Comparison of ENCODE assay signal across 1 cellular context in the genomic region with DNA sequence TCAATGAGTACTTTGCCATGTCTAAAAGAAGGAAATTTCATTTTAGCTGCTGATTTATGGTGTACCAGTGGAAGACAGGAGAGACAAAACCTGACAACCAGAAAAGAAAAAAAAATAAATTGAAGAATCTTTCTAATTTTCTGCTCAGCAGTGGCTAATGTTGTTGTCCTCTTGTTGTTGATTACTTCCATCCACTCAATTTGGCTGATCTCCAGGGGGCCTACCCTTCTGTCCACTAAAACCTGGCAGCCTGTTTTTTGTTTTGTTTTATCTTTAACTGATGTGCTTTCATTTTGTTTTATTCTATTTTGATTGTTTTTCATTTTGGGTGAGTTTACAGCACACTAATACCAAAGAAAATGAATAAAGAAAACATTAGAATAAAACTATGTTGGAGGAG.
TF ChIP-seq lines count a peak whose summit lies in the region.

No MANE protein-coding gene starts in this region.

TF ChIP-seq in GM23338, 12 proteins besides CTCF, POLR2A, EP300 and RAD21 (continued from another document):
- TF ChIP-seq, protein P1, sequence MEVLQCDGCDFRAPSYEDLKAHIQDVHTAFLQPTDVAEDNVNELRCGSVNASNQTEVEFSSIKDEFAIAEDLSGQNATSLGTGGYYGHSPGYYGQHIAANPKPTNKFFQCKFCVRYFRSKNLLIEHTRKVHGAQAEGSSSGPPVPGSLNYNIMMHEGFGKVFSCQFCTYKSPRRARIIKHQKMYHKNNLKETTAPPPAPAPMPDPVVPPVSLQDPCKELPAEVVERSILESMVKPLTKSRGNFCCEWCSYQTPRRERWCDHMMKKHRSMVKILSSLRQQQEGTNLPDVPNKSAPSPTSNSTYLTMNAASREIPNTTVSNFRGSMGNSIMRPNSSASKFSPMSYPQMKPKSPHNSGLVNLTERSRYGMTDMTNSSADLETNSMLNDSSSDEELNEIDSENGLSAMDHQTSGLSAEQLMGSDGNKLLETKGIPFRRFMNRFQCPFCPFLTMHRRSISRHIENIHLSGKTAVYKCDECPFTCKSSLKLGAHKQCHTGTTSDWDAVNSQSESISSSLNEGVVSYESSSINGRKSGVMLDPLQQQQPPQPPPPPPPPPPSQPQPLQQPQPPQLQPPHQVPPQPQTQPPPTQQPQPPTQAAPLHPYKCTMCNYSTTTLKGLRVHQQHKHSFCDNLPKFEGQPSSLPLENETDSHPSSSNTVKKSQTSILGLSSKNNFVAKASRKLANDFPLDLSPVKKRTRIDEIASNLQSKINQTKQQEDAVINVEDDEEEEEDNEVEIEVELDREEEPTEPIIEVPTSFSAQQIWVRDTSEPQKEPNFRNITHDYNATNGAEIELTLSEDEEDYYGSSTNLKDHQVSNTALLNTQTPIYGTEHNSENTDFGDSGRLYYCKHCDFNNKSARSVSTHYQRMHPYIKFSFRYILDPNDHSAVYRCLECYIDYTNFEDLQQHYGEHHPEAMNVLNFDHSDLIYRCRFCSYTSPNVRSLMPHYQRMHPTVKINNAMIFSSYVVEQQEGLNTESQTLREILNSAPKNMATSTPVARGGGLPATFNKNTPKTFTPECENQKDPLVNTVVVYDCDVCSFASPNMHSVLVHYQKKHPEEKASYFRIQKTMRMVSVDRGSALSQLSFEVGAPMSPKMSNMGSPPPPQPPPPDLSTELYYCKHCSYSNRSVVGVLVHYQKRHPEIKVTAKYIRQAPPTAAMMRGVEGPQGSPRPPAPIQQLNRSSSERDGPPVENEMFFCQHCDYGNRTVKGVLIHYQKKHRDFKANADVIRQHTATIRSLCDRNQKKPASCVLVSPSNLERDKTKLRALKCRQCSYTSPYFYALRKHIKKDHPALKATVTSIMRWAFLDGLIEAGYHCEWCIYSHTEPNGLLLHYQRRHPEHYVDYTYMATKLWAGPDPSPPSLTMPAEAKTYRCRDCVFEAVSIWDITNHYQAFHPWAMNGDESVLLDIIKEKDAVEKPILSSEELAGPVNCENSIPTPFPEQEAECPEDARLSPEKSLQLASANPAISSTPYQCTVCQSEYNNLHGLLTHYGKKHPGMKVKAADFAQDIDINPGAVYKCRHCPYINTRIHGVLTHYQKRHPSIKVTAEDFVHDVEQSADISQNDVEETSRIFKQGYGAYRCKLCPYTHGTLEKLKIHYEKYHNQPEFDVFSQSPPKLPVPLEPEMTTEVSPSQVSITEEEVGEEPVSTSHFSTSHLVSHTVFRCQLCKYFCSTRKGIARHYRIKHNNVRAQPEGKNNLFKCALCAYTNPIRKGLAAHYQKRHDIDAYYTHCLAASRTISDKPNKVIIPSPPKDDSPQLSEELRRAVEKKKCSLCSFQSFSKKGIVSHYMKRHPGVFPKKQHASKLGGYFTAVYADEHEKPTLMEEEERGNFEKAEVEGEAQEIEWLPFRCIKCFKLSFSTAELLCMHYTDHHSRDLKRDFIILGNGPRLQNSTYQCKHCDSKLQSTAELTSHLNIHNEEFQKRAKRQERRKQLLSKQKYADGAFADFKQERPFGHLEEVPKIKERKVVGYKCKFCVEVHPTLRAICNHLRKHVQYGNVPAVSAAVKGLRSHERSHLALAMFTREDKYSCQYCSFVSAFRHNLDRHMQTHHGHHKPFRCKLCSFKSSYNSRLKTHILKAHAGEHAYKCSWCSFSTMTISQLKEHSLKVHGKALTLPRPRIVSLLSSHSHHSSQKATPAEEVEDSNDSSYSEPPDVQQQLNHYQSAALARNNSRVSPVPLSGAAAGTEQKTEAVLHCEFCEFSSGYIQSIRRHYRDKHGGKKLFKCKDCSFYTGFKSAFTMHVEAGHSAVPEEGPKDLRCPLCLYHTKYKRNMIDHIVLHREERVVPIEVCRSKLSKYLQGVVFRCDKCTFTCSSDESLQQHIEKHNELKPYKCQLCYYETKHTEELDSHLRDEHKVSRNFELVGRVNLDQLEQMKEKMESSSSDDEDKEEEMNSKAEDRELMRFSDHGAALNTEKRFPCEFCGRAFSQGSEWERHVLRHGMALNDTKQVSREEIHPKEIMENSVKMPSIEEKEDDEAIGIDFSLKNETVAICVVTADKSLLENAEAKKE (CRISPR knock-in tag; IDR thresholded peaks at IDR 0.05) = no peak
- TF ChIP-seq STAT1 (IDR thresholded peaks at IDR 0.05; ENCODE audit: unreplicated experiment) (no peak), ZNF331 (CRISPR knock-in tag; IDR thresholded peaks at IDR 0.05; ENCODE audit: low read depth) (no peak), JUNB (IDR thresholded peaks at IDR 0.05; ENCODE audit: unreplicated experiment) (no peak), NANOG (IDR thresholded peaks at IDR 0.05; ENCODE audit: borderline replicate concordance) (no peak), EZH2 (IDR thresholded peaks at IDR 0.05; ENCODE audit: low read depth, unreplicated experiment) (no peak)
- TF ChIP-seq, protein P2, sequence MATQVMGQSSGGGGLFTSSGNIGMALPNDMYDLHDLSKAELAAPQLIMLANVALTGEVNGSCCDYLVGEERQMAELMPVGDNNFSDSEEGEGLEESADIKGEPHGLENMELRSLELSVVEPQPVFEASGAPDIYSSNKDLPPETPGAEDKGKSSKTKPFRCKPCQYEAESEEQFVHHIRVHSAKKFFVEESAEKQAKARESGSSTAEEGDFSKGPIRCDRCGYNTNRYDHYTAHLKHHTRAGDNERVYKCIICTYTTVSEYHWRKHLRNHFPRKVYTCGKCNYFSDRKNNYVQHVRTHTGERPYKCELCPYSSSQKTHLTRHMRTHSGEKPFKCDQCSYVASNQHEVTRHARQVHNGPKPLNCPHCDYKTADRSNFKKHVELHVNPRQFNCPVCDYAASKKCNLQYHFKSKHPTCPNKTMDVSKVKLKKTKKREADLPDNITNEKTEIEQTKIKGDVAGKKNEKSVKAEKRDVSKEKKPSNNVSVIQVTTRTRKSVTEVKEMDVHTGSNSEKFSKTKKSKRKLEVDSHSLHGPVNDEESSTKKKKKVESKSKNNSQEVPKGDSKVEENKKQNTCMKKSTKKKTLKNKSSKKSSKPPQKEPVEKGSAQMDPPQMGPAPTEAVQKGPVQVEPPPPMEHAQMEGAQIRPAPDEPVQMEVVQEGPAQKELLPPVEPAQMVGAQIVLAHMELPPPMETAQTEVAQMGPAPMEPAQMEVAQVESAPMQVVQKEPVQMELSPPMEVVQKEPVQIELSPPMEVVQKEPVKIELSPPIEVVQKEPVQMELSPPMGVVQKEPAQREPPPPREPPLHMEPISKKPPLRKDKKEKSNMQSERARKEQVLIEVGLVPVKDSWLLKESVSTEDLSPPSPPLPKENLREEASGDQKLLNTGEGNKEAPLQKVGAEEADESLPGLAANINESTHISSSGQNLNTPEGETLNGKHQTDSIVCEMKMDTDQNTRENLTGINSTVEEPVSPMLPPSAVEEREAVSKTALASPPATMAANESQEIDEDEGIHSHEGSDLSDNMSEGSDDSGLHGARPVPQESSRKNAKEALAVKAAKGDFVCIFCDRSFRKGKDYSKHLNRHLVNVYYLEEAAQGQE (IDR thresholded peaks at IDR 0.05; ENCODE audit: unreplicated experiment) = no peak
- TF ChIP-seq, protein P3, sequence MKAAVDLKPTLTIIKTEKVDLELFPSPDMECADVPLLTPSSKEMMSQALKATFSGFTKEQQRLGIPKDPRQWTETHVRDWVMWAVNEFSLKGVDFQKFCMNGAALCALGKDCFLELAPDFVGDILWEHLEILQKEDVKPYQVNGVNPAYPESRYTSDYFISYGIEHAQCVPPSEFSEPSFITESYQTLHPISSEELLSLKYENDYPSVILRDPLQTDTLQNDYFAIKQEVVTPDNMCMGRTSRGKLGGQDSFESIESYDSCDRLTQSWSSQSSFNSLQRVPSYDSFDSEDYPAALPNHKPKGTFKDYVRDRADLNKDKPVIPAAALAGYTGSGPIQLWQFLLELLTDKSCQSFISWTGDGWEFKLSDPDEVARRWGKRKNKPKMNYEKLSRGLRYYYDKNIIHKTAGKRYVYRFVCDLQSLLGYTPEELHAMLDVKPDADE (IDR thresholded peaks at IDR 0.05) = no peak
